In the genomic region with DNA sequence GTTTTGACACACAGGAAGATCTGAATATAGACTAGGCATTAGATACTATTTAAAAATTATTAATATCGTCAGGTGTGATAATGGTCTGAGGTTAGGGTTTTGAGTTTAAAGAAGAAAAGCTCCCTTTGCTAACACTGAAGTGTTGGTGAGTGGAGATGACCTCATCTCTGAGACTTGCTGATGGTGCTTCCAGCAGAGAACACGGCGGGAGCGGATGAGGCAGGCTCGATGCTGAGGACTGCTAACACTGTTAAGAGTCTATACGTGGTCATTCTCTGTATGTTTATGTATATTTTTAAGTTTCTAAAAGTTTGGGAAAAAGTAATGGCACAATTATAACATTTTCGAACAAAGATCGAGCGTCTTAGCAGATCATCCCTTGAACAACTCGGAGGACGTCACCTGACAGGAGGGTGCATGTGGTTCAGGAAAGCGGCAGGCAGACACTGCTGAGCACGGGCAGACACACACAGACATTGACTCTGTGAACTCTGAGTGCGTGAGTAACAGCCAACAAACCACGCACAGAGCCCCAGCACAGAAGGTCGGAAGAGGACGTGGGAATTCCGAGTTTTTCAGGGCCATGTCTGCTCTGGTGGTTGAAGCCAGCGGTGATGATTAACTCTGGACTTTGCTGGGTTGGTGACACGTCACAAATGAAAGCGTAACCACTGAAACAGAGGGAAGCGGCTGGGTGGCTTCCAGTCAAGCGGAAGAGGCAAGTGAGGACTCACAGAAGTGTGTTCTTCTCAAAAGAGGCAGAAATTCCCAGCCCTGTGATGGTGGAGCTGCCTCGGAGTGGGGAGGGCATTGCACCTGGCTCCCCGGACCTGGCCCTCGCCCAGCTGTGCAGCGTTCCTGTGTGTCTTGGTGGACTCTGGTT, we compare ENCODE assay signal across 19 cellular contexts.
A peak's percentile ranks its signal among the peaks of the same experiment; 100 is the strongest.
DNase-seq lines count a peak whose midpoint lies in the region; ATAC-seq and TF ChIP-seq lines count a peak whose summit lies in the region.
"Had no signal": no experiment of that assay in that cellular context is flagged by ENCODE, and none has a peak within 500 bp of the region (broad histone marks: within the 10 kb centered on the region; RNA-seq: fewer than 3 reads in every experiment).

No MANE protein-coding gene starts in this region.

- peak overlapping the region; percentile 2 for H3K4me3 ChIP-seq in astrocyte of the cerebellum (ENCODE audit: low read depth, low read length)
- H3K4me3 ChIP-seq: adrenal gland, lower lobe of right lung, SK-N-MC had no signal

- in situ Hi-C loops in astrocyte of the cerebellum (cut with HindIII; ENCODE audit: low sequenced_read_pairs) = no loop called here

- peak; percentile 46 for ATAC-seq in GM18867 (IDR thresholded peaks at IDR 0.05; ENCODE audit: unreplicated experiment)
- ATAC-seq in GM18868 (IDR thresholded peaks at IDR 0.05; ENCODE audit: unreplicated experiment) = no peak
- no peak for ATAC-seq in HG03571 (IDR thresholded peaks at IDR 0.05; ENCODE audit: unreplicated experiment)
- ATAC-seq: HepG2; lower lobe of right lung; stimulated activated memory B cell treated with anti-CD40 and anti-IgM and Interleukin-4, amounts not matched to agents 10 μg/mL and 1 μg/mL and 100 μg/mL, for 72 hours had no signal

- no peak for TF ChIP-seq CTCF in astrocyte of the cerebellum (IDR thresholded peaks at IDR 0.05; ENCODE audit: low read depth, low read length, missing control alignments)

- DNase-seq in astrocyte of the cerebellum (ENCODE audit: low read depth) (peak; percentile 97), islet precursor cell (peak; percentile 58), retina (peak; percentile 73), HCEC 1CT (no peak), SIG-M5 (lab: John Stamatoyannopoulos, UW) (no peak)
- DNase-seq: activated CD4-positive, alpha-beta T cell treated with anti-CD3 and anti-CD28 coated beads, Interleukin-2, amount 50 U/mL, for 48 hours; activated T-cell treated with anti-CD3 and anti-CD28 coated beads, Interleukin-2, amount 50 U/mL, for 48 hours; dermis blood vessel endothelial cell; lower lobe of right lung; NCI-H1092; NCI-H2227 treated with DMSO at 0.1 percent for 48 hours; small intestine had no signal

Comparison
In these comparisons a context has a peak if more than half of its experiments do, and no peak if none do; other contexts are left out.
1. DNase-seq: peak in astrocyte of the cerebellum (single experiment), islet precursor cell (single experiment) and retina (single experiment); none in HCEC 1CT (single experiment) and SIG-M5 (single experiment).